In the genomic region with DNA sequence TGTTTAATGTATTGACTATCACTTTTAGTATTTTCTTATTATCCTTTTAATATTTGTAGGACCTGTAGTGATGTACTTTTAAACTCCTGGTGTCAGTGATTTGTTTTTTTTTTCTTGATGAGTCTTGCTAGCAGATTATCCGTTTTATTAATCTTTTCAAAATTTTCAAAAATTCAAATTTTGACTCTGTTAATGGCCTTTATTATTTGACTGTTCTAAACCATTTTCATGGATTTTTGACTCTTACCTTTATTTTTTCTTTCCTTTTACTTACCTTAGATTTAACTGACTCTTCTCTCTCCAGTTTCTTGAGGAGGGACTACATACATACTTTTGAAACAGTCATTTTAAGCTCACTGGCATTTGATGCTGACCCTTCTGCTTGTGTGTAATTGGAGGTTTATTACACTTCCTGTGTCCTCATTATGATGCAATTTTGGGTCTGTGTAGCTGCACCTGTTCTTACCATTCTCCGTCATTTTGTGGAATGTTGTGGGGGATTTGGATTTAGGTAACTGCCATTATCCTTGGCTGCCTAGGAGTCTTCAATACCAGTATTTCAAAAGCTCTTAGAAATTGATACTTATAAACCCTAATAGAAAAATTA, we compare ENCODE assay signal across 1 cellular context.
TF ChIP-seq lines count a peak whose summit lies in the region.

No MANE protein-coding gene starts in this region.

TF ChIP-seq in K562, 482 proteins besides CTCF, POLR2A, EP300 and RAD21 (continued from another document):
- TF ChIP-seq, protein P1, sequence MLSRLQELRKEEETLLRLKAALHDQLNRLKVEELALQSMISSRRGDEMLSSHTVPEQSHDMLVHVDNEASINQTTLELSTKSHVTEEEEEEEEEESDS (CRISPR knock-in tag; IDR thresholded peaks at IDR 0.05), result no peak
- TF ChIP-seq PURB (CRISPR knock-in tag; IDR thresholded peaks at IDR 0.05; ENCODE audit: low read depth) (no peak), DACH1 (IDR thresholded peaks at IDR 0.05; ENCODE audit: partially characterized antibody) (no peak), RNF2 (IDR thresholded peaks at IDR 0.05) (no peak), CBX2 (IDR thresholded peaks at IDR 0.05; ENCODE audit: insufficient read depth, low read length, poor library complexity, severe bottlenecking) (peak; percentile 89), ZNF24 (IDR thresholded peaks at IDR 0.05) (no peak), RBM15 (IDR thresholded peaks at IDR 0.05; ENCODE audit: insufficient read depth, low read length) (no peak), CBX8 (IDR thresholded peaks at IDR 0.05; ENCODE audit: borderline replicate concordance, extremely low read depth, low read depth, low read length, poor library complexity, severe bottlenecking) (peak; percentile 96), ZNF717 (CRISPR knock-in tag; IDR thresholded peaks at IDR 0.05) (no peak), GTF2F1 (IDR thresholded peaks at IDR 0.05; ENCODE audit: low read depth, low read length) (no peak), ZNF384 (IDR thresholded peaks at IDR 0.05; ENCODE audit: low read depth, low read length) (no peak), EP400 (IDR thresholded peaks at IDR 0.05) (0 out of 2 replicates have a peak, but pooled peaks have one; percentile 28), NEUROD1 (IDR thresholded peaks at IDR 0.05; ENCODE audit: borderline replicate concordance, low read depth, low read length, partially characterized antibody) (no peak), SETDB1 (IDR thresholded peaks at IDR 0.05; ENCODE audit: low read length) (no peak)
- TF ChIP-seq, protein P2, sequence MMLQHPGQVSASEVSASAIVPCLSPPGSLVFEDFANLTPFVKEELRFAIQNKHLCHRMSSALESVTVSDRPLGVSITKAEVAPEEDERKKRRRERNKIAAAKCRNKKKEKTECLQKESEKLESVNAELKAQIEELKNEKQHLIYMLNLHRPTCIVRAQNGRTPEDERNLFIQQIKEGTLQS (IDR thresholded peaks at IDR 0.05), result peak; percentile 55
- TF ChIP-seq, protein P2 (CRISPR knock-in tag; conservative IDR thresholded peaks at IDR 0.05), result no peak
- TF ChIP-seq, protein P3, sequence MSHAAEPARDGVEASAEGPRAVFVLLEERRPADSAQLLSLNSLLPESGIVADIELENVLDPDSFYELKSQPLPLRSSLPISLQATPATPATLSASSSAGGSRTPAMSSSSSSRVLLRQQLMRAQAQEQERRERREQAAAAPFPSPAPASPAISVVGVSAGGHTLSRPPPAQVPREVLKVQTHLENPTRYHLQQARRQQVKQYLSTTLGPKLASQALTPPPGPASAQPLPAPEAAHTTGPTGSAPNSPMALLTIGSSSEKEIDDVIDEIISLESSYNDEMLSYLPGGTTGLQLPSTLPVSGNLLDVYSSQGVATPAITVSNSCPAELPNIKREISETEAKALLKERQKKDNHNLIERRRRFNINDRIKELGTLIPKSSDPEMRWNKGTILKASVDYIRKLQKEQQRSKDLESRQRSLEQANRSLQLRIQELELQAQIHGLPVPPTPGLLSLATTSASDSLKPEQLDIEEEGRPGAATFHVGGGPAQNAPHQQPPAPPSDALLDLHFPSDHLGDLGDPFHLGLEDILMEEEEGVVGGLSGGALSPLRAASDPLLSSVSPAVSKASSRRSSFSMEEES (CRISPR knock-in tag; IDR thresholded peaks at IDR 0.05), result no peak
- TF ChIP-seq, protein P4, sequence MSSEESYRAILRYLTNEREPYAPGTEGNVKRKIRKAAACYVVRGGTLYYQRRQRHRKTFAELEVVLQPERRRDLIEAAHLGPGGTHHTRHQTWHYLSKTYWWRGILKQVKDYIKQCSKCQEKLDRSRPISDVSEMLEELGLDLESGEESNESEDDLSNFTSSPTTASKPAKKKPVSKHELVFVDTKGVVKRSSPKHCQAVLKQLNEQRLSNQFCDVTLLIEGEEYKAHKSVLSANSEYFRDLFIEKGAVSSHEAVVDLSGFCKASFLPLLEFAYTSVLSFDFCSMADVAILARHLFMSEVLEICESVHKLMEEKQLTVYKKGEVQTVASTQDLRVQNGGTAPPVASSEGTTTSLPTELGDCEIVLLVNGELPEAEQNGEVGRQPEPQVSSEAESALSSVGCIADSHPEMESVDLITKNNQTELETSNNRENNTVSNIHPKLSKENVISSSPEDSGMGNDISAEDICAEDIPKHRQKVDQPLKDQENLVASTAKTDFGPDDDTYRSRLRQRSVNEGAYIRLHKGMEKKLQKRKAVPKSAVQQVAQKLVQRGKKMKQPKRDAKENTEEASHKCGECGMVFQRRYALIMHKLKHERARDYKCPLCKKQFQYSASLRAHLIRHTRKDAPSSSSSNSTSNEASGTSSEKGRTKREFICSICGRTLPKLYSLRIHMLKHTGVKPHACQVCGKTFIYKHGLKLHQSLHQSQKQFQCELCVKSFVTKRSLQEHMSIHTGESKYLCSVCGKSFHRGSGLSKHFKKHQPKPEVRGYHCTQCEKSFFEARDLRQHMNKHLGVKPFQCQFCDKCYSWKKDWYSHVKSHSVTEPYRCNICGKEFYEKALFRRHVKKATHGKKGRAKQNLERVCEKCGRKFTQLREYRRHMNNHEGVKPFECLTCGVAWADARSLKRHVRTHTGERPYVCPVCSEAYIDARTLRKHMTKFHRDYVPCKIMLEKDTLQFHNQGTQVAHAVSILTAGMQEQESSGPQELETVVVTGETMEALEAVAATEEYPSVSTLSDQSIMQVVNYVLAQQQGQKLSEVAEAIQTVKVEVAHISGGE (CRISPR knock-in tag; IDR thresholded peaks at IDR 0.05), result no peak
